ENCODE assay signal across 2 cellular contexts in genomic region chr22:45526768-45527360, GRCh38.
TF ChIP-seq lines count a peak whose summit lies in the region.

No MANE protein-coding gene starts in this region.

TF ChIP-seq in SK-N-SH treated with all-trans-retinoic acid at 6 μM for 48 hours, 23 proteins besides CTCF, POLR2A, EP300 and RAD21 (continued from another document):
- no peak for TF ChIP-seq TSHZ2 (CRISPR knock-in tag; IDR thresholded peaks at IDR 0.05)
- TF ChIP-seq CSRNP3 (CRISPR knock-in tag; IDR thresholded peaks at IDR 0.05), result no peak
- no peak for TF ChIP-seq ZFP30 (CRISPR knock-in tag; IDR thresholded peaks at IDR 0.05)
- TF ChIP-seq TOX (CRISPR knock-in tag; IDR thresholded peaks at IDR 0.05; ENCODE audit: borderline replicate concordance), result no peak
- no peak for TF ChIP-seq PATZ1 (CRISPR knock-in tag; IDR thresholded peaks at IDR 0.05; ENCODE audit: borderline replicate concordance)
- TF ChIP-seq GLIS3 (CRISPR knock-in tag; IDR thresholded peaks at IDR 0.05), result no peak
- no peak for TF ChIP-seq ARNTL (CRISPR knock-in tag; IDR thresholded peaks at IDR 0.05; ENCODE audit: borderline replicate concordance, low read depth)
- TF ChIP-seq ZNF70 (CRISPR knock-in tag; IDR thresholded peaks at IDR 0.05), result no peak
- no peak for TF ChIP-seq BACH2 (CRISPR knock-in tag; IDR thresholded peaks at IDR 0.05; ENCODE audit: borderline replicate concordance)
- no peak for TF ChIP-seq CSDC2 (CRISPR knock-in tag; IDR thresholded peaks at IDR 0.05)
- no peak for TF ChIP-seq POU6F1 (CRISPR knock-in tag; IDR thresholded peaks at IDR 0.05; ENCODE audit: borderline replicate concordance, low read depth)
- no peak for TF ChIP-seq SNAI2 (CRISPR knock-in tag; IDR thresholded peaks at IDR 0.05)
- TF ChIP-seq ISL1 (CRISPR knock-in tag; IDR thresholded peaks at IDR 0.05), result no peak

TF ChIP-seq in SK-N-SH, 30 proteins besides CTCF, POLR2A, EP300 and RAD21 (continued from another document):
- no peak for TF ChIP-seq REST (IDR thresholded peaks at IDR 0.05; ENCODE audit: low read depth, low read length)
- TF ChIP-seq TCF12 (IDR thresholded peaks at IDR 0.05), result no peak
- no peak for TF ChIP-seq MEF2A (IDR thresholded peaks at IDR 0.05; ENCODE audit: borderline replicate concordance, low read depth)
- no peak for TF ChIP-seq POLR2AphosphoS5 (IDR thresholded peaks at IDR 0.05; ENCODE audit: low read depth, low read length)
